9 cellular contexts compared by ENCODE assay signal in the genomic region with DNA sequence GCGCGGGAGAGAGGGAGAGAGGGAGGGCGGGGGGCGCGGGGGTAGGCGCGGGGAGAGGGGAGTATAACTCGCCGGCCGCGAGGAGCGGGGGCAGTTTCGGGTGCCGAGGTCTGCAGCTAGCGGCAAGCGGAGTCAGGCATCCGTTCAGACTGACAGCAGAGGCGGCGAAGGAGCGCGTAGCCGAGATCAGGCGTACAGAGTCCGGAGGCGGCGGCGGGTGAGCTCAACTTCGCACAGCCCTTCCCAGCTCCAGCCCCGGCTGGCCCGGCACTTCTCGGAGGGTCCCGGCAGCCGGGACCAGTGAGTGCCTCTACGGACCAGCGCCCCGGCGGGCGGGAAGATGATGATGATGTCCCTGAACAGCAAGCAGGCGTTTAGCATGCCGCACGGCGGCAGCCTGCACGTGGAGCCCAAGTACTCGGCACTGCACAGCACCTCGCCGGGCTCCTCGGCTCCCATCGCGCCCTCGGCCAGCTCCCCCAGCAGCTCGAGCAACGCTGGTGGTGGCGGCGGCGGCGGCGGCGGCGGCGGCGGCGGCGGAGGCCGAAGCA. TPM values are rescaled to one million over a fixed set of nuclear protein-coding genes. Genes with fewer than 3 reads are reported as not detected.
A peak's percentile ranks its signal among the peaks of the same experiment; 100 is the strongest.
DNase-seq lines count a peak whose midpoint lies in the region; ATAC-seq, FAIRE-seq and TF ChIP-seq lines count a peak whose summit lies in the region.
"Had no signal": no experiment of that assay in that cellular context is flagged by ENCODE, and none has a peak within 500 bp of the region (broad histone marks: within the 10 kb centered on the region; RNA-seq: fewer than 3 reads in every experiment).

A gene with protein sequence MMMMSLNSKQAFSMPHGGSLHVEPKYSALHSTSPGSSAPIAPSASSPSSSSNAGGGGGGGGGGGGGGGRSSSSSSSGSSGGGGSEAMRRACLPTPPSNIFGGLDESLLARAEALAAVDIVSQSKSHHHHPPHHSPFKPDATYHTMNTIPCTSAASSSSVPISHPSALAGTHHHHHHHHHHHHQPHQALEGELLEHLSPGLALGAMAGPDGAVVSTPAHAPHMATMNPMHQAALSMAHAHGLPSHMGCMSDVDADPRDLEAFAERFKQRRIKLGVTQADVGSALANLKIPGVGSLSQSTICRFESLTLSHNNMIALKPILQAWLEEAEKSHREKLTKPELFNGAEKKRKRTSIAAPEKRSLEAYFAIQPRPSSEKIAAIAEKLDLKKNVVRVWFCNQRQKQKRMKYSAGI (plus strand): TSS at position 93 of the 551 bp plus-strand sequence. CDS start 248 bp downstream, at position 341.

- no peak within 1 kb of the TSS for H2BK120ac ChIP-seq in mesenchymal stem cell (ENCODE audit: low read depth, low read length)

- H2AK5ac ChIP-seq in mesenchymal stem cell (ENCODE audit: low read length, severe bottlenecking): no peak within 1 kb of the TSS

- 1% methylated on average over 51 of the region's 64 CpGs for WGBS in mesenchymal stem cell

- DNase-seq in AG08396 (ENCODE audit: low spot score): peak; percentile 36
- peak; percentile 46 for DNase-seq in GM12891 (ENCODE audit: insufficient read length, low spot score)
- no peak for DNase-seq in ascending aorta (ENCODE audit: low spot score in 2 of 2)
- peak; percentile 12 for DNase-seq in mesenchymal stem cell
- no peak for DNase-seq in NCI-H2196 treated with DMSO at 0.1 percent for 48 hours (lab: John Stamatoyannopoulos, UW; ENCODE audit: unreplicated experiment)
- no peak for DNase-seq in SHP77 (lab: John Stamatoyannopoulos, UW)
- DNase-seq: cortex of kidney had no signal

- H4K91ac ChIP-seq in mesenchymal stem cell (ENCODE audit: low read length): no peak within 1 kb of the TSS

- no peaks in the 10 kb centered on the region for H3K36me3 ChIP-seq in ascending aorta
- no peaks in the 10 kb centered on the region for H3K36me3 ChIP-seq in mesenchymal stem cell (ENCODE audit: control insufficient read depth in 1 of 2, insufficient read depth in 2 of 2, low read depth in 1 of 2, low read length in 2 of 2)

- H2AFZ ChIP-seq in mesenchymal stem cell (ENCODE audit: low read depth, low read length): no peak within 1 kb of the TSS

- peak within 1 kb of the TSS; percentile 40 to 57 for H3K4me3 ChIP-seq in ascending aorta
- peak within 1 kb of the TSS; percentile 29 to 49 for H3K4me3 ChIP-seq in mesenchymal stem cell (ENCODE audit: insufficient read depth in 1 of 2, low read depth in 1 of 2, low read length in 2 of 2)

- ATAC-seq in GM18517 (IDR thresholded peaks at IDR 0.05; ENCODE audit: unreplicated experiment) (no peak), HG03139 (IDR thresholded peaks at IDR 0.05; ENCODE audit: unreplicated experiment) (no peak)

- peaks cover 6% of the 10 kb centered on the region in 2 donors for H3K4me1 ChIP-seq in ascending aorta
- peaks cover 29% of the 10 kb centered on the region for H3K4me1 ChIP-seq in mesenchymal stem cell (ENCODE audit: control insufficient read depth, insufficient read depth, low read depth, low read length)

- no peak within 1 kb of the TSS for H3K14ac ChIP-seq in mesenchymal stem cell (ENCODE audit: low read length in 2 of 2)

- H2BK15ac ChIP-seq in mesenchymal stem cell (ENCODE audit: low read depth, poor library complexity, severe bottlenecking): no peak within 1 kb of the TSS

- no peak within 1 kb of the TSS for H4K8ac ChIP-seq in mesenchymal stem cell (ENCODE audit: low read length)

- FAIRE-seq in GM12891 (lab: Jason Lieb, UNC): no peak

- no peaks in the 10 kb centered on the region for H3K79me1 ChIP-seq in mesenchymal stem cell (replicated peaks; ENCODE audit: low read length, poor library complexity, severe bottlenecking)

- no peak within 1 kb of the TSS for H3K4ac ChIP-seq in mesenchymal stem cell (ENCODE audit: low read depth in 1 of 2, low read length in 2 of 2)

- intact Hi-C loops in ascending aorta (cut with DNase I): no loop called here

- no peak within 1 kb of the TSS for H3K27ac ChIP-seq in ascending aorta
- no peak within 1 kb of the TSS for H3K27ac ChIP-seq in mesenchymal stem cell (ENCODE audit: low read length, poor library complexity, severe bottlenecking)

- no peak within 1 kb of the TSS for H3K23ac ChIP-seq in mesenchymal stem cell (ENCODE audit: low read length in 2 of 2)

- H3K9me3 ChIP-seq in ascending aorta (no peaks in the 10 kb centered on the region), mesenchymal stem cell (ENCODE audit: control insufficient read depth, low read length) (peaks cover 4% of the 10 kb centered on the region)

- no peak for TF ChIP-seq POLR2A in GM12891 (IDR thresholded peaks at IDR 0.05; ENCODE audit: low read depth, low read length)

- H3K18ac ChIP-seq in mesenchymal stem cell (ENCODE audit: low read depth in 1 of 2, low read length in 2 of 2): no peak within 1 kb of the TSS

- H3K9ac ChIP-seq in mesenchymal stem cell (ENCODE audit: low read length): no peak within 1 kb of the TSS

- no peak for TF ChIP-seq CTCF in ascending aorta (IDR thresholded peaks at IDR 0.05)

- H3K27me3 ChIP-seq in ascending aorta (peaks cover 5% of the 10 kb centered on the region), mesenchymal stem cell (ENCODE audit: control insufficient read depth in 1 of 2, insufficient read depth in 1 of 2, low read length in 2 of 2) (peaks cover 70 to 81% of the 10 kb centered on the region in 2 experiments)

- no peak within 1 kb of the TSS for H2BK5ac ChIP-seq in mesenchymal stem cell (ENCODE audit: low read depth, low read length, poor library complexity, severe bottlenecking)

- H2BK12ac ChIP-seq in mesenchymal stem cell (ENCODE audit: low read length in 2 of 2): no peak within 1 kb of the TSS

- peak within 1 kb of the TSS; percentile 79 for H3K4me2 ChIP-seq in mesenchymal stem cell (ENCODE audit: low read length, poor library complexity, severe bottlenecking)

TF ChIP-seq in GM12891, 5 proteins besides CTCF, POLR2A, EP300 and RAD21:
- TF ChIP-seq POLR2AphosphoS5 (IDR thresholded peaks at IDR 0.05; ENCODE audit: low read depth, low read length) (no peak), TAF1 (IDR thresholded peaks at IDR 0.05; ENCODE audit: low read depth, low read length) (no peak), PAX5 (IDR thresholded peaks at IDR 0.05; ENCODE audit: insufficient read depth, low read length, severe bottlenecking) (no peak), SPI1 (IDR thresholded peaks at IDR 0.05; ENCODE audit: low read depth, low read length) (no peak)

RNA-seq across cellular contexts. Expression of the gene that starts here (rescaled TPM):
- not detected for polyA plus RNA-seq in GM12891 (2012; ENCODE audit: low read depth, missing spikeins)
- not detected for total RNA-seq in ascending aorta
- not detected for polyA plus RNA-seq in mesenchymal stem cell (2013, experiment 1 of 2)
- polyA plus RNA-seq in mesenchymal stem cell (2013, experiment 2 of 2): not detected

Comparison
In these comparisons a context has a peak if more than half of its experiments do, and no peak if none do; other contexts are left out.
1. DNase-seq: peak in AG08396 (single experiment), GM12891 (single experiment) and mesenchymal stem cell (single experiment); none in ascending aorta (0 of 2), NCI-H2196 treated with DMSO at 0.1 percent for 48 hours (single experiment) and SHP77 (0 of 2).